Comparison of ENCODE assay signal across 8 cellular contexts in the genomic region with DNA sequence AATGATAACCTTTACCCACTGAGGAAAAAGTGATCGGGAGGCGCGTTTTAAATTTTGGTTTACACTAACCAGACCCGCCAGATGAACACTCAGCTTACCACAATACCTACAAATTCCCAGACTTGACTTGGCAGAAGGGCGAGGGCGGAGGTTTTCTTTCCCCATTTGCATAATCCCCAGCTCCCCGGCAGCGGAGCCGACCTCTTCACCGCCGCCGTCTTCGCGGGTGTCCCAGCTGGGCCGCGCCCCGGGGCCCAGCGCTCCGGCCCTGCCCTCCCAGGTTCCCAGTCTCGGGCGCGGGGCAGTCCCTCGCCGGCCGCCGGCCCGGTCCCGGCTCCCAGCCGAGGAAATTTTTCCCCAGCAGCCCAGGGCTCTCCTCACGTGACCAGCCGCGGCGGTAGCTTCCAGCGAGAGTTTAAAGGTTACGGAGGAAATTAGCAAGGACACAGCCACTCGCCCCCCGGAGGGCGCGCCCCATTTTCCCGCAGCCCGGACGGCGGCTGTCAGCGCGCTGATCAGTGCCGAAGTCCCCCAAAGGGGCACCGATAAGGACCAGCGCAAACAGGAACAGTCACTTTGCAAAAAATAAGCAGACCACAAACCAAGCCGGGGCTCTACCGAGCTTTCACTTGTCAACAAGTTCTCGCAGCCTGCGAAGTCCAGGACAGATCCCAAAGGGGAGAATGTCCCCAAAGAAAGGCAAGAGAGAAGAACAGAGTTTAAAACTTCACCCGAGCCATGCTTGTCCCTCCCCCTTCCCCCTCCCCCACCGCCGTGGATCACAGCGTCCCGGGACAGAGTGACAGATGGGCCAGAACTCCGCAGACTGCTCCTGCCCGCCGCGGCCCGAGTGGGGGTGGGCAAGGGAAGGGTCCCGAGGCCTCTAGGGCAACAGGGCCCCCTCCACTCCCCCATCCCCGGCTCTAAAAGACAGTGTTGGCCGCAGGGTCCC. TPM values are rescaled to one million over a fixed set of nuclear protein-coding genes. Genes with fewer than 3 reads are reported as not detected.
DNase-seq lines count a peak whose midpoint lies in the region; ATAC-seq and TF ChIP-seq lines count a peak whose summit lies in the region.

No MANE protein-coding gene starts in this region.

- no peaks in the 10 kb centered on the region for H3K27me3 Mint-ChIP-seq in chondrocyte (ENCODE audit: low read depth)

- H3K36me3 Mint-ChIP-seq in chondrocyte (ENCODE audit: low read depth) = no peaks in the 10 kb centered on the region

- no peak for TF ChIP-seq CTCF in LNCaP clone FGC (IDR thresholded peaks at IDR 0.05; ENCODE audit: control insufficient read depth, extremely low read depth, insufficient read depth)
- TF ChIP-seq CTCF in chondrocyte (IDR thresholded peaks at IDR 0.05) = no peak

- peak overlapping the region; percentile 60 for H3K4me3 ChIP-seq in LNCaP clone FGC (ENCODE audit: low read depth, low read length)

- ATAC-seq in GM21786 (IDR thresholded peaks at IDR 0.05; ENCODE audit: unreplicated experiment) (peak; percentile 25), left colon (peak; percentile 59)

- peak overlapping the region; percentile 84 for H3K27ac Mint-ChIP-seq in chondrocyte (ENCODE audit: unreplicated experiment)

- intact Hi-C loops in left colon (cut with DNase I, micrococcal nuclease) = loop anchor here (5.0 kb wide), 1 partner anchor 127 kb away; no protein-coding TSS in a partner anchor

- H3K9me3 Mint-ChIP-seq in chondrocyte (ENCODE audit: low read depth) = no peaks in the 10 kb centered on the region

- H3K4me3 Mint-ChIP-seq in chondrocyte (ENCODE audit: unreplicated experiment) = peak overlapping the region; percentile 97

- H3K4me1 Mint-ChIP-seq in chondrocyte (ENCODE audit: low read depth) = peaks cover 32% of the 10 kb centered on the region

- DNase-seq in EL (peak; percentile 60), LNCaP clone FGC (ENCODE audit: low read depth) (no peak), chondrocyte (ENCODE audit: low spot score) (no peak), left colon (peak; percentile 77 to 89), OCI-M2 (lab: John Stamatoyannopoulos, UW; ENCODE audit: unreplicated experiment) (no peak)
- DNase-seq in activated CD4-positive, CD25-positive, alpha-beta regulatory T cell treated with anti-CD3 and anti-CD28 coated beads, Interleukin-2, amount 50 U/mL, for 72 hours = peak; percentile 49
- peak; percentile 48 for DNase-seq in stimulated activated CD4-positive, alpha-beta T cell treated with anti-CD3 and anti-CD28 coated beads, Interleukin-1b, Interleukin-23, amount 100 ng/mL, for 48 hours

RNA-seq across cellular contexts. Expression of gene PRKCE, which starts 1.3 kb away (rescaled TPM):
- total RNA-seq in chondrocyte (8.6 to 12.0 TPM (median 9.6 TPM) in 3 replicates), left colon (10 to 100 TPM; 22.2 to 29.2 TPM)

RNA-seq across cellular contexts. Expression of gene SRBD1, which starts 39.1 kb away (rescaled TPM):
- 9.9 to 14.7 TPM (median 11.2 TPM) in 3 replicates for total RNA-seq in chondrocyte
- 10 to 100 TPM; 14.6 to 16.2 TPM for total RNA-seq in left colon

Comparison
In these comparisons a context has a peak if more than half of its experiments do, and no peak if none do; other contexts are left out.
1. DNase-seq: peak in EL (single experiment), activated CD4-positive, CD25-positive, alpha-beta regulatory T cell treated with anti-CD3 and anti-CD28 coated beads, Interleukin-2, amount 50 U/mL, for 72 hours (single experiment), left colon (2 of 2) and stimulated activated CD4-positive, alpha-beta T cell treated with anti-CD3 and anti-CD28 coated beads, Interleukin-1b, Interleukin-23, amount 100 ng/mL, for 48 hours (single experiment); none in LNCaP clone FGC (single experiment), chondrocyte (single experiment) and OCI-M2 (single experiment).